ENCODE assay signal across 2 cellular contexts in genomic region chr7:116686033-116686432, GRCh38.
TF ChIP-seq lines count a peak whose summit lies in the region.

No MANE protein-coding gene starts in this region.

TF ChIP-seq in HEK293, 187 proteins besides CTCF, POLR2A, EP300 and RAD21:
- TF ChIP-seq, protein P1, sequence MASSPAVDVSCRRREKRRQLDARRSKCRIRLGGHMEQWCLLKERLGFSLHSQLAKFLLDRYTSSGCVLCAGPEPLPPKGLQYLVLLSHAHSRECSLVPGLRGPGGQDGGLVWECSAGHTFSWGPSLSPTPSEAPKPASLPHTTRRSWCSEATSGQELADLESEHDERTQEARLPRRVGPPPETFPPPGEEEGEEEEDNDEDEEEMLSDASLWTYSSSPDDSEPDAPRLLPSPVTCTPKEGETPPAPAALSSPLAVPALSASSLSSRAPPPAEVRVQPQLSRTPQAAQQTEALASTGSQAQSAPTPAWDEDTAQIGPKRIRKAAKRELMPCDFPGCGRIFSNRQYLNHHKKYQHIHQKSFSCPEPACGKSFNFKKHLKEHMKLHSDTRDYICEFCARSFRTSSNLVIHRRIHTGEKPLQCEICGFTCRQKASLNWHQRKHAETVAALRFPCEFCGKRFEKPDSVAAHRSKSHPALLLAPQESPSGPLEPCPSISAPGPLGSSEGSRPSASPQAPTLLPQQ (tag by site-specific recombination; IDR thresholded peaks at IDR 0.05), result no peak
- TF ChIP-seq ZNF416 (tag by site-specific recombination; IDR thresholded peaks at IDR 0.05) (no peak), ZIC2 (tag by site-specific recombination; IDR thresholded peaks at IDR 0.05) (peak; percentile 19; the same call in 1 of the 2 replicates), RBAK (tag by site-specific recombination; IDR thresholded peaks at IDR 0.05) (no peak), ZNF660 (tag by site-specific recombination; IDR thresholded peaks at IDR 0.05) (no peak), ZNF449 (tag by site-specific recombination; IDR thresholded peaks at IDR 0.05) (no peak), ZNF292 (tag by site-specific recombination; IDR thresholded peaks at IDR 0.05; ENCODE audit: borderline replicate concordance, low read depth) (no peak), ZBTB1 (tag by site-specific recombination; IDR thresholded peaks at IDR 0.05) (no peak), ZNF639 (tag by site-specific recombination; IDR thresholded peaks at IDR 0.05) (no peak)

TF ChIP-seq in HepG2, 621 proteins besides CTCF, POLR2A, EP300 and RAD21 (continued from another document):
- TF ChIP-seq, protein P2, sequence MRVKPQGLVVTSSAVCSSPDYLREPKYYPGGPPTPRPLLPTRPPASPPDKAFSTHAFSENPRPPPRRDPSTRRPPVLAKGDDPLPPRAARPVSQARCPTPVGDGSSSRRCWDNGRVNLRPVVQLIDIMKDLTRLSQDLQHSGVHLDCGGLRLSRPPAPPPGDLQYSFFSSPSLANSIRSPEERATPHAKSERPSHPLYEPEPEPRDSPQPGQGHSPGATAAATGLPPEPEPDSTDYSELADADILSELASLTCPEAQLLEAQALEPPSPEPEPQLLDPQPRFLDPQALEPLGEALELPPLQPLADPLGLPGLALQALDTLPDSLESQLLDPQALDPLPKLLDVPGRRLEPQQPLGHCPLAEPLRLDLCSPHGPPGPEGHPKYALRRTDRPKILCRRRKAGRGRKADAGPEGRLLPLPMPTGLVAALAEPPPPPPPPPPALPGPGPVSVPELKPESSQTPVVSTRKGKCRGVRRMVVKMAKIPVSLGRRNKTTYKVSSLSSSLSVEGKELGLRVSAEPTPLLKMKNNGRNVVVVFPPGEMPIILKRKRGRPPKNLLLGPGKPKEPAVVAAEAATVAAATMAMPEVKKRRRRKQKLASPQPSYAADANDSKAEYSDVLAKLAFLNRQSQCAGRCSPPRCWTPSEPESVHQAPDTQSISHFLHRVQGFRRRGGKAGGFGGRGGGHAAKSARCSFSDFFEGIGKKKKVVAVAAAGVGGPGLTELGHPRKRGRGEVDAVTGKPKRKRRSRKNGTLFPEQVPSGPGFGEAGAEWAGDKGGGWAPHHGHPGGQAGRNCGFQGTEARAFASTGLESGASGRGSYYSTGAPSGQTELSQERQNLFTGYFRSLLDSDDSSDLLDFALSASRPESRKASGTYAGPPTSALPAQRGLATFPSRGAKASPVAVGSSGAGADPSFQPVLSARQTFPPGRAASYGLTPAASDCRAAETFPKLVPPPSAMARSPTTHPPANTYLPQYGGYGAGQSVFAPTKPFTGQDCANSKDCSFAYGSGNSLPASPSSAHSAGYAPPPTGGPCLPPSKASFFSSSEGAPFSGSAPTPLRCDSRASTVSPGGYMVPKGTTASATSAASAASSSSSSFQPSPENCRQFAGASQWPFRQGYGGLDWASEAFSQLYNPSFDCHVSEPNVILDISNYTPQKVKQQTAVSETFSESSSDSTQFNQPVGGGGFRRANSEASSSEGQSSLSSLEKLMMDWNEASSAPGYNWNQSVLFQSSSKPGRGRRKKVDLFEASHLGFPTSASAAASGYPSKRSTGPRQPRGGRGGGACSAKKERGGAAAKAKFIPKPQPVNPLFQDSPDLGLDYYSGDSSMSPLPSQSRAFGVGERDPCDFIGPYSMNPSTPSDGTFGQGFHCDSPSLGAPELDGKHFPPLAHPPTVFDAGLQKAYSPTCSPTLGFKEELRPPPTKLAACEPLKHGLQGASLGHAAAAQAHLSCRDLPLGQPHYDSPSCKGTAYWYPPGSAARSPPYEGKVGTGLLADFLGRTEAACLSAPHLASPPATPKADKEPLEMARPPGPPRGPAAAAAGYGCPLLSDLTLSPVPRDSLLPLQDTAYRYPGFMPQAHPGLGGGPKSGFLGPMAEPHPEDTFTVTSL (CRISPR knock-in tag; IDR thresholded peaks at IDR 0.05; ENCODE audit: borderline replicate concordance), result 0 out of 2 replicates have a peak, but pooled peaks have one; percentile 28
- TF ChIP-seq EEA1 (CRISPR knock-in tag; IDR thresholded peaks at IDR 0.05; ENCODE audit: borderline replicate concordance) (no peak), DPF2 (CRISPR knock-in tag; IDR thresholded peaks at IDR 0.05; ENCODE audit: borderline replicate concordance, low read depth) (no peak), KAT7 (CRISPR knock-in tag; IDR thresholded peaks at IDR 0.05; ENCODE audit: borderline replicate concordance) (0 out of 2 replicates have a peak, but pooled peaks have one; percentile 11), ZNF614 (CRISPR knock-in tag; IDR thresholded peaks at IDR 0.05; ENCODE audit: borderline replicate concordance) (no peak), SALL1 (CRISPR knock-in tag; IDR thresholded peaks at IDR 0.05) (peak; percentile 53), GFI1 (CRISPR knock-in tag; IDR thresholded peaks at IDR 0.05; ENCODE audit: borderline replicate concordance) (0 out of 2 replicates have a peak, but pooled peaks have one; percentile 7), NR2F6 (IDR thresholded peaks at IDR 0.05) (no peak), NR2F6 (CRISPR knock-in tag; IDR thresholded peaks at IDR 0.05) (0 out of 2 replicates have a peak, but pooled peaks have one; percentile 19), FOXO1 (CRISPR knock-in tag; IDR thresholded peaks at IDR 0.05) (peak; percentile 24; the same call in 1 of the 2 replicates), GATAD2A (CRISPR knock-in tag; IDR thresholded peaks at IDR 0.05) (peak; percentile 35; the same call in 1 of the 2 replicates), ZNF878 (CRISPR knock-in tag; IDR thresholded peaks at IDR 0.05) (no peak), ZFY (CRISPR knock-in tag; IDR thresholded peaks at IDR 0.05) (peak; percentile 36; the same call in 1 of the 2 replicates), HNF4A (CRISPR knock-in tag; IDR thresholded peaks at IDR 0.05) (0 out of 2 replicates have a peak, but pooled peaks have one; percentile 27), ZFX (CRISPR knock-in tag; IDR thresholded peaks at IDR 0.05; ENCODE audit: low read depth) (peak; percentile 59; the same call in 1 of the 2 replicates), CBX2 (IDR thresholded peaks at IDR 0.05; ENCODE audit: low read depth, low read length) (no peak), CBX2 (CRISPR knock-in tag; IDR thresholded peaks at IDR 0.05; ENCODE audit: low read depth) (no peak), ZBTB7B (CRISPR knock-in tag; IDR thresholded peaks at IDR 0.05) (0 out of 2 replicates have a peak, but pooled peaks have one; percentile 52), PAXIP1 (CRISPR knock-in tag; conservative IDR thresholded peaks at IDR 0.05) (0 out of 2 replicates have a peak, but pooled peaks have one; percentile 30), TCF7 (IDR thresholded peaks at IDR 0.05; ENCODE audit: low read depth) (peak; percentile 43; the same call in 1 of the 2 replicates), HOXA5 (CRISPR knock-in tag; IDR thresholded peaks at IDR 0.05) (no peak), TFE3 (CRISPR knock-in tag; IDR thresholded peaks at IDR 0.05) (no peak)
- TF ChIP-seq, protein P3, sequence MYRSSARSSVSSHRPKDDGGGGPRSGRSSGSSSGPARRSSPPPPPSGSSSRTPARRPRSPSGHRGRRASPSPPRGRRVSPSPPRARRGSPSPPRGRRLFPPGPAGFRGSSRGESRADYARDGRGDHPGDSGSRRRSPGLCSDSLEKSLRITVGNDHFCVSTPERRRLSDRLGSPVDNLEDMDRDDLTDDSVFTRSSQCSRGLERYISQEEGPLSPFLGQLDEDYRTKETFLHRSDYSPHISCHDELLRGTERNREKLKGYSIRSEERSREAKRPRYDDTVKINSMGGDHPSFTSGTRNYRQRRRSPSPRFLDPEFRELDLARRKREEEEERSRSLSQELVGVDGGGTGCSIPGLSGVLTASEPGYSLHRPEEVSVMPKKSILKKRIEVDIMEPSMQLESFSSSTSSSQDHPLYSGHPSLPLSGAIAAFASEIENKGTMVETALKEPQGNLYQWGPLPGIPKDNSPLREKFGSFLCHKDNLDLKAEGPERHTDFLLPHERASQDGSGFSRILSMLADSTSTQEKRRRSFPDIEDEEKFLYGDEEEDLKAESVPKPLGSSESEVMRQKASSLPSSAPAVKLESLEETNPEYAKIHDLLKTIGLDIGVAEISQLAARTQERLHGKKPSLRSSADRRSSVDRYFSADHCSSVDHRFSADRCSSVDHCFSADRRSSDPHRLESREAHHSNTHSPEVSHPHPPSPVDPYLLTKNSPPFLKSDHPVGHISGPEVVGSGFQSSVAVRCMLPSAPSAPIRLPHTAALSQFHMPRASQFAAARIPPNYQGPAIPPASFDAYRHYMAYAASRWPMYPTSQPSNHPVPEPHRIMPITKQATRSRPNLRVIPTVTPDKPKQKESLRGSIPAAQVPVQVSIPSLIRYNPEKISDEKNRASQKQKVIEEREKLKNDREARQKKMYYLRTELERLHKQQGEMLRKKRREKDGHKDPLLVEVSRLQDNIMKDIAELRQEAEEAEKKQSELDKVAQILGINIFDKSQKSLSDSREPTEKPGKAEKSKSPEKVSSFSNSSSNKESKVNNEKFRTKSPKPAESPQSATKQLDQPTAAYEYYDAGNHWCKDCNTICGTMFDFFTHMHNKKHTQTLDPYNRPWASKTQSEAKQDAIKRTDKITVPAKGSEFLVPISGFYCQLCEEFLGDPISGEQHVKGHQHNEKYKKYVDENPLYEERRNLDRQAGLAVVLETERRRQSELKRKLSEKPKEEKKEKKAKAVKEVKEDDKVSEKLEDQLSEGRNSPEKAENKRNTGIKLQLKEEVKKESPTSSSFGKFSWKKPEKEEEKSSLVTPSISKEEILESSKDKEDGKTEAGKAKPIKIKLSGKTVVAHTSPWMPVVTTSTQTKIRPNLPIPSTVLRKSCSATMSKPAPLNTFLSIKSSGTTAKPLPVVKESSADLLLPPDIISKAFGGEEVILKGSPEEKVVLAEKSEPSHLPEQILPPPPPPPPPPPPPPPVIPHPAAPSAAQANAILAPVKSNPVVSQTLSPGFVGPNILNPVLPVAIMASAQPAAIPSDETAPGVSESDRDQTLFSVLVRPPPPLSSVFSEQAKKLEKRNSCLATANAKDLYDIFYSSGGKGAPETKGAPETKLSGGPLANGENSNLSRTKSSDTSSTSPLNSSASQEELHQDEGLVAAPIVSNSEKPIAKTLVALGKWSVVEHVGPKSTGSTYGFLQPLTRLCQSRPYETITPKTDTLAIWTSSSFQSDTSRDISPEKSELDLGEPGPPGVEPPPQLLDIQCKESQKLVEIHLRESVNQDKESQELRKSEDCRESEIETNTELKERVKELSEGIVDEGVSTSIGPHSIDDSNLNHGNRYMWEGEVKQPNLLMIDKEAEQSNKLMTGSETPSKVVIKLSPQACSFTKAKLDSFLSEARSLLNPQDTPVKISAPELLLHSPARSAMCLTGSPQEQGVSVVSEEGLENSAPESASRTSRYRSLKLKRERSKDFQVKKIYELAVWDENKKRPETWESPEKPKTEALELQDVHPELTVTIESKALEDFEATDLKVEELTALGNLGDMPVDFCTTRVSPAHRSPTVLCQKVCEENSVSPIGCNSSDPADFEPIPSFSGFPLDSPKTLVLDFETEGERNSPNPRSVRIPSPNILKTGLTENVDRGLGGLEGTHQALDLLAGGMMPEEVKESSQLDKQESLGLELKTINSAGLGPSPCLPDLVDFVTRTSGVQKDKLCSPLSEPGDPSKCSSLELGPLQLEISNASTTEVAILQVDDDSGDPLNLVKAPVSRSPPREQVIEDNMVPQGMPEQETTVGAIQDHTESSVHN (CRISPR knock-in tag; IDR thresholded peaks at IDR 0.05), result no peak
- TF ChIP-seq, protein P4, sequence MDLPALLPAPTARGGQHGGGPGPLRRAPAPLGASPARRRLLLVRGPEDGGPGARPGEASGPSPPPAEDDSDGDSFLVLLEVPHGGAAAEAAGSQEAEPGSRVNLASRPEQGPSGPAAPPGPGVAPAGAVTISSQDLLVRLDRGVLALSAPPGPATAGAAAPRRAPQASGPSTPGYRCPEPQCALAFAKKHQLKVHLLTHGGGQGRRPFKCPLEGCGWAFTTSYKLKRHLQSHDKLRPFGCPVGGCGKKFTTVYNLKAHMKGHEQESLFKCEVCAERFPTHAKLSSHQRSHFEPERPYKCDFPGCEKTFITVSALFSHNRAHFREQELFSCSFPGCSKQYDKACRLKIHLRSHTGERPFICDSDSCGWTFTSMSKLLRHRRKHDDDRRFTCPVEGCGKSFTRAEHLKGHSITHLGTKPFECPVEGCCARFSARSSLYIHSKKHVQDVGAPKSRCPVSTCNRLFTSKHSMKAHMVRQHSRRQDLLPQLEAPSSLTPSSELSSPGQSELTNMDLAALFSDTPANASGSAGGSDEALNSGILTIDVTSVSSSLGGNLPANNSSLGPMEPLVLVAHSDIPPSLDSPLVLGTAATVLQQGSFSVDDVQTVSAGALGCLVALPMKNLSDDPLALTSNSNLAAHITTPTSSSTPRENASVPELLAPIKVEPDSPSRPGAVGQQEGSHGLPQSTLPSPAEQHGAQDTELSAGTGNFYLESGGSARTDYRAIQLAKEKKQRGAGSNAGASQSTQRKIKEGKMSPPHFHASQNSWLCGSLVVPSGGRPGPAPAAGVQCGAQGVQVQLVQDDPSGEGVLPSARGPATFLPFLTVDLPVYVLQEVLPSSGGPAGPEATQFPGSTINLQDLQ (CRISPR knock-in tag; IDR thresholded peaks at IDR 0.05), result no peak
